ENCODE assay signal across 22 cellular contexts in genomic region chr15:86493884-86494283, GRCh38.
DNase-seq lines count a peak whose midpoint lies in the region; ATAC-seq and TF ChIP-seq lines count a peak whose summit lies in the region.
"Had no signal": no experiment of that assay in that cellular context is flagged by ENCODE, and none has a peak within 500 bp of the region (broad histone marks: within the 10 kb centered on the region; RNA-seq: fewer than 3 reads in every experiment).

No MANE protein-coding gene starts in this region.

- no peaks in the 10 kb centered on the region for H3K79me1 ChIP-seq in mesenchymal stem cell (replicated peaks; ENCODE audit: low read length, poor library complexity, severe bottlenecking)

- H3K9me3 ChIP-seq in mammary epithelial cell (replicated peaks; ENCODE audit: insufficient read depth, low read length) (no peaks in the 10 kb centered on the region), mesenchymal stem cell (ENCODE audit: control insufficient read depth, low read length) (no peaks in the 10 kb centered on the region)
- H3K9me3 ChIP-seq: BE2C; BLaER1 treated with 17β-estradiol and CSF1 and Interleukin-3, amounts not matched to agents 10 nM and 100 nM had no signal

- TF ChIP-seq CTCF in MCF 10A (IDR thresholded peaks at IDR 0.05; ENCODE audit: unreplicated experiment) (no peak), mammary epithelial cell (conservative IDR thresholded peaks at IDR 0.05 in 1 of 2, IDR thresholded peaks at IDR 0.05 in 1 of 2; ENCODE audit: extremely low read depth in 1 of 2, insufficient read depth in 1 of 2, low read depth in 1 of 2, low read length in 2 of 2) (no peak), NB4 (IDR thresholded peaks at IDR 0.05; ENCODE audit: low read depth, low read length) (no peak)

- no peaks in the 10 kb centered on the region for H3K36me3 Mint-ChIP-seq in MCF 10A (ENCODE audit: insufficient read depth, unreplicated experiment)
- H3K36me3 Mint-ChIP-seq: CD14-positive monocyte had no signal

- no peak overlapping the region for H2BK120ac ChIP-seq in mesenchymal stem cell (ENCODE audit: low read depth, low read length)

- H3K4me1 Mint-ChIP-seq in MCF 10A (ENCODE audit: insufficient read depth, unreplicated experiment) = no peaks in the 10 kb centered on the region
- H3K4me1 Mint-ChIP-seq: CD14-positive monocyte had no signal

- H3K4me2 ChIP-seq in mammary epithelial cell (ENCODE audit: insufficient read depth, low read depth, low read length) = no peak overlapping the region
- H3K4me2 ChIP-seq in mesenchymal stem cell (ENCODE audit: low read length, poor library complexity, severe bottlenecking) = no peak overlapping the region
- H3K4me2 ChIP-seq: BLaER1 treated with 17β-estradiol and CSF1 and Interleukin-3, amounts not matched to agents 10 nM and 100 nM had no signal

- POLR2A ChIA-PET in MCF 10A (lab: Yijun Ruan, JAX) = interaction anchor here (0.5 kb wide), 1 partner anchor 642 kb away, joined by 3 read pairs; no protein-coding TSS in a partner anchor

- peaks cover 18% of the 10 kb centered on the region for H3K9me3 Mint-ChIP-seq in MCF 10A (ENCODE audit: unreplicated experiment)

- H2AFZ ChIP-seq in mammary epithelial cell (ENCODE audit: low read depth, low read length) (no peak overlapping the region), mesenchymal stem cell (ENCODE audit: low read depth, low read length) (no peak overlapping the region)
- H2AFZ ChIP-seq: GM23248 had no signal

- no peaks in the 10 kb centered on the region for H4K20me1 ChIP-seq in mammary epithelial cell (ENCODE audit: insufficient read depth, low read length)
- H4K20me1 ChIP-seq: BLaER1 treated with 17β-estradiol and CSF1 and Interleukin-3, amounts not matched to agents 10 nM and 100 nM had no signal

- in situ Hi-C loops in mammary epithelial cell (cut with MboI; ENCODE audit: low sequenced_read_pairs in 2 of 2) = no loop called here

- no peak overlapping the region for H3K27ac ChIP-seq in mammary epithelial cell (ENCODE audit: insufficient read depth, low read depth, low read length)
- no peak overlapping the region for H3K27ac ChIP-seq in mesenchymal stem cell (ENCODE audit: low read length, poor library complexity, severe bottlenecking)
- H3K27ac ChIP-seq: 22Rv1; BLaER1 treated with 17β-estradiol and CSF1 and Interleukin-3, amounts not matched to agents 10 nM and 100 nM; GM23248 had no signal

- no peak overlapping the region for H2BK5ac ChIP-seq in mesenchymal stem cell (ENCODE audit: low read depth, low read length, poor library complexity, severe bottlenecking)

- no peak overlapping the region for H3K14ac ChIP-seq in mesenchymal stem cell (ENCODE audit: low read length in 2 of 2)

- H3K9ac ChIP-seq in mammary epithelial cell (ENCODE audit: insufficient read depth, low read length) (no peak overlapping the region), mesenchymal stem cell (ENCODE audit: low read length) (no peak overlapping the region)
- H3K9ac ChIP-seq: BLaER1 treated with 17β-estradiol and CSF1 and Interleukin-3, amounts not matched to agents 10 nM and 100 nM; GM23248 had no signal

- H2AK5ac ChIP-seq in mesenchymal stem cell (ENCODE audit: low read length, severe bottlenecking) = no peak overlapping the region

- no peak overlapping the region for H3K4me3 Mint-ChIP-seq in MCF 10A (ENCODE audit: unreplicated experiment)
- H3K4me3 Mint-ChIP-seq: CD14-positive monocyte; CD4-positive, alpha-beta T cell had no signal

- H3K36me3 ChIP-seq in mammary epithelial cell (ENCODE audit: insufficient read depth, low read length) (no peaks in the 10 kb centered on the region), mesenchymal stem cell (ENCODE audit: control insufficient read depth in 1 of 2, insufficient read depth in 2 of 2, low read depth in 1 of 2, low read length in 2 of 2) (no peaks in the 10 kb centered on the region)
- H3K36me3 ChIP-seq: BE2C; BLaER1 treated with 17β-estradiol and CSF1 and Interleukin-3, amounts not matched to agents 10 nM and 100 nM had no signal

- H4K91ac ChIP-seq in mesenchymal stem cell (ENCODE audit: low read length) = no peak overlapping the region

- H3K23ac ChIP-seq in mesenchymal stem cell (ENCODE audit: low read length in 2 of 2) = no peak overlapping the region

- intact Hi-C loops in MCF 10A (cut with micrococcal nuclease) = no loop called here
- intact Hi-C loops in mammary epithelial cell (cut with micrococcal nuclease) = no loop called here

- no peaks in the 10 kb centered on the region for H3K79me2 ChIP-seq in mammary epithelial cell (ENCODE audit: insufficient read depth, low read length)

- TF ChIP-seq POLR2A in NB4 (IDR thresholded peaks at IDR 0.05; ENCODE audit: extremely low read depth, insufficient read length) = no peak

- no peak overlapping the region for H3K4ac ChIP-seq in mesenchymal stem cell (ENCODE audit: low read depth in 1 of 2, low read length in 2 of 2)

- ATAC-seq in HG03095 (IDR thresholded peaks at IDR 0.05; ENCODE audit: unreplicated experiment) = no peak
- ATAC-seq: GM12878 had no signal

- H3K4me3 ChIP-seq in mammary epithelial cell (replicated peaks in 1 of 3; ENCODE audit: insufficient read depth in 1 of 3, low read depth in 2 of 3, low read length in 3 of 3) (no peak overlapping the region), NB4 (ENCODE audit: low read depth, low read length) (no peak overlapping the region), mesenchymal stem cell (ENCODE audit: insufficient read depth in 1 of 2, low read depth in 1 of 2, low read length in 2 of 2) (no peak overlapping the region)
- H3K4me3 ChIP-seq: BLaER1 treated with 17β-estradiol and CSF1 and Interleukin-3, amounts not matched to agents 10 nM and 100 nM; GM12878; GM23248 had no signal

- CTCF ChIA-PET in MCF 10A (lab: Yijun Ruan, JAX) = no interaction called here
- CTCF ChIA-PET in mammary epithelial cell (lab: Charles Lee; ENCODE audit: low non-redundant PET) = no interaction called here

- BruUV-seq in MCF 10A (replicated peaks; lab: Mats Ljungman, UMichigan) (no TSS peak), mammary epithelial cell (replicated peaks; lab: Mats Ljungman, UMichigan) (no TSS peak)

- no peaks in the 10 kb centered on the region for H3K27me3 ChIP-seq in mammary epithelial cell (ENCODE audit: insufficient read depth, low read length)
- no peaks in the 10 kb centered on the region for H3K27me3 ChIP-seq in mesenchymal stem cell (ENCODE audit: control insufficient read depth in 1 of 2, insufficient read depth in 1 of 2, low read length in 2 of 2)
- H3K27me3 ChIP-seq: BE2C; BLaER1 treated with 17β-estradiol and CSF1 and Interleukin-3, amounts not matched to agents 10 nM and 100 nM had no signal

- no peaks in the 10 kb centered on the region for H3K27me3 Mint-ChIP-seq in MCF 10A (ENCODE audit: insufficient read depth, unreplicated experiment)
- H3K27me3 Mint-ChIP-seq: CD4-positive, alpha-beta T cell; CD8-positive, alpha-beta memory T cell had no signal

- H2BK12ac ChIP-seq in mesenchymal stem cell (ENCODE audit: low read length in 2 of 2) = no peak overlapping the region

- H2BK15ac ChIP-seq in mesenchymal stem cell (ENCODE audit: low read depth, poor library complexity, severe bottlenecking) = no peak overlapping the region

- no peak overlapping the region for H3K27ac Mint-ChIP-seq in MCF 10A (ENCODE audit: low read depth, unreplicated experiment)
- H3K27ac Mint-ChIP-seq: CD14-positive monocyte; CD4-positive, alpha-beta T cell had no signal

- no peaks in the 10 kb centered on the region for H3K4me1 ChIP-seq in mammary epithelial cell (ENCODE audit: insufficient read depth, low read length)
- no peaks in the 10 kb centered on the region for H3K4me1 ChIP-seq in mesenchymal stem cell (ENCODE audit: control insufficient read depth, insufficient read depth, low read depth, low read length)
- H3K4me1 ChIP-seq: BE2C; BLaER1 treated with 17β-estradiol and CSF1 and Interleukin-3, amounts not matched to agents 10 nM and 100 nM had no signal

- dilution Hi-C loops in mammary epithelial cell (cut with HindIII; ENCODE audit: low sequenced_read_pairs) = no loop called here

- no peak overlapping the region for H4K8ac ChIP-seq in mesenchymal stem cell (ENCODE audit: low read length)

- peak; percentile 13 for DNase-seq in MCF 10A (ENCODE audit: unreplicated experiment)
- no peak for DNase-seq in mammary epithelial cell
- DNase-seq in NB4 (ENCODE audit: low read depth) = peak; percentile 6
- DNase-seq in mesenchymal stem cell = peak; percentile 64
- no peak for DNase-seq in stimulated activated CD4-positive, alpha-beta T cell treated with anti-CD3 and anti-CD28 coated beads, Interleukin-4, amount 100 ng/mL, for 24 hours
- DNase-seq: ACHN; AML-193; BE2C; CD4-positive, alpha-beta T cell; CD8-positive, alpha-beta memory T cell; DMS 273 treated with DMSO at 0.1 percent for 48 hours; DMS79; EL; GDM1; GM23248; H7; HCEC 1CT had no signal

- H3K18ac ChIP-seq in mesenchymal stem cell (ENCODE audit: low read depth in 1 of 2, low read length in 2 of 2) = no peak overlapping the region

- WGBS in mammary epithelial cell (ENCODE audit: low coverage, missing lambda C conversion rate) = 53% methylated on average over 3 of the region's 3 CpGs
- 50% methylated on average over 2 of the region's 3 CpGs for WGBS in mesenchymal stem cell

Comparison
In these comparisons a context has a peak if more than half of its experiments do, and no peak if none do; other contexts are left out.
1. DNase-seq: peak in MCF 10A (single experiment), NB4 (single experiment) and mesenchymal stem cell (single experiment); none in mammary epithelial cell (single experiment) and stimulated activated CD4-positive, alpha-beta T cell treated with anti-CD3 and anti-CD28 coated beads, Interleukin-4, amount 100 ng/mL, for 24 hours (single experiment).